20 cellular contexts compared by ENCODE assay signal in genomic region chr2:42848270-42848669, GRCh38. TPM values are rescaled to one million over a fixed set of nuclear protein-coding genes. Genes with fewer than 3 reads are reported as not detected.
DNase-seq lines count a peak whose midpoint lies in the region; ATAC-seq and TF ChIP-seq lines count a peak whose summit lies in the region.
"Had no signal": no experiment of that assay in that cellular context is flagged by ENCODE, and none has a peak within 500 bp of the region (broad histone marks: within the 10 kb centered on the region; RNA-seq: fewer than 3 reads in every experiment).

No MANE protein-coding gene starts in this region.

- H3K4me1 ChIP-seq in BLaER1: peaks cover 35% of the 10 kb centered on the region
- peaks cover 39% of the 10 kb centered on the region for H3K4me1 ChIP-seq in adipocyte (ENCODE audit: control insufficient read depth, insufficient read depth, low read length)
- peaks cover 61% of the 10 kb centered on the region for H3K4me1 ChIP-seq in suprapubic skin
- H3K4me1 ChIP-seq: BE2C had no signal

- no peaks in the 10 kb centered on the region for H4K20me1 ChIP-seq in BLaER1

- 70% methylated on average over 2 of the region's 2 CpGs for WGBS in suprapubic skin

- no peaks in the 10 kb centered on the region for H3K36me3 ChIP-seq in BLaER1
- no peaks in the 10 kb centered on the region for H3K36me3 ChIP-seq in adipocyte (ENCODE audit: control insufficient read depth, insufficient read depth, low read length, severe bottlenecking)
- H3K36me3 ChIP-seq in suprapubic skin: no peaks in the 10 kb centered on the region
- H3K36me3 ChIP-seq: BE2C had no signal

- H3K9ac ChIP-seq in BLaER1: no peak overlapping the region
- H3K9ac ChIP-seq in adipocyte (ENCODE audit: low read length): no peak overlapping the region

- H3K27ac ChIP-seq in BLaER1 (no peak overlapping the region), suprapubic skin (no peak overlapping the region)
- H3K27ac ChIP-seq: HL-60 had no signal

- ATAC-seq in HG03159 (IDR thresholded peaks at IDR 0.05; ENCODE audit: unreplicated experiment): no peak
- ATAC-seq: CD8-positive, alpha-beta T cell; Panc1 had no signal

- H3K9me3 ChIP-seq in BLaER1 (no peaks in the 10 kb centered on the region), adipocyte (ENCODE audit: control insufficient read depth, low read length) (no peaks in the 10 kb centered on the region), suprapubic skin (no peaks in the 10 kb centered on the region)
- H3K9me3 ChIP-seq: BE2C had no signal

- TF ChIP-seq EP300 in suprapubic skin (IDR thresholded peaks at IDR 0.05): no peak

- peak; percentile 41 for DNase-seq in adipocyte (ENCODE audit: low read depth)
- DNase-seq in fibroblast of the aortic adventitia (ENCODE audit: low read depth): peak; percentile 50
- DNase-seq in suprapubic skin (ENCODE audit: low spot score in 2 of 2): peak; percentile 39 to 64
- no peak for DNase-seq in NCI-H526 (lab: John Stamatoyannopoulos, UW)
- no peak for DNase-seq in inferior parietal cortex (ENCODE audit: extremely low spot score)
- DNase-seq: BE2C; CD8-positive, alpha-beta T cell; GF-D8; GOT3; KBM-7; NCI-H1092 treated with DMSO at 0.1 percent for 48 hours; NCI-H1694; NCI-H2107; NCI-H345; NCI-H748 treated with DMSO at 0.1 percent for 48 hours; Right ventricle myocardium superior had no signal

- TF ChIP-seq CTCF in fibroblast of the aortic adventitia (IDR thresholded peaks at IDR 0.05; ENCODE audit: insufficient read depth, low read length) (no peak), suprapubic skin (IDR thresholded peaks at IDR 0.05) (no peak)

- H3K4me3 ChIP-seq in BLaER1 (no peak overlapping the region), adipocyte (ENCODE audit: low read length) (no peak overlapping the region), fibroblast of the aortic adventitia (ENCODE audit: low read depth, low read length) (no peak overlapping the region), suprapubic skin (no peak overlapping the region)

- TF ChIP-seq POLR2A in suprapubic skin (IDR thresholded peaks at IDR 0.05): no peak

- peak overlapping the region; percentile 48 for H3K4me2 ChIP-seq in BLaER1

- H3K27me3 ChIP-seq in BLaER1 (no peaks in the 10 kb centered on the region), adipocyte (replicated peaks; ENCODE audit: control insufficient read depth, insufficient read depth, low read length) (no peaks in the 10 kb centered on the region), suprapubic skin (no peaks in the 10 kb centered on the region)
- H3K27me3 ChIP-seq: BE2C had no signal

RNA-seq across cellular contexts. Expression of gene HAAO, which starts 55.9 kb away (rescaled TPM):
- total RNA-seq in fibroblast of the aortic adventitia (ENCODE audit: low replicate concordance) (0.90 and 5.4 TPM in 2 replicates), suprapubic skin (1 to 10 TPM; 3.9 to 6.6 (median 4.3) TPM)
- total RNA-seq: CD8-positive, alpha-beta T cell had no signal

Comparison
In these comparisons a context has a peak if more than half of its experiments do, and no peak if none do; other contexts are left out.
1. DNase-seq: peak in adipocyte (single experiment), fibroblast of the aortic adventitia (single experiment) and suprapubic skin (2 of 2); none in NCI-H526 (0 of 2) and inferior parietal cortex (single experiment).